In genomic region chr20:47206962-47207641, GRCh38 we compare ENCODE assay signal across 20 cellular contexts.
DNase-seq lines count a peak whose midpoint lies in the region; ATAC-seq and TF ChIP-seq lines count a peak whose summit lies in the region.
"Had no signal": no experiment of that assay in that cellular context is flagged by ENCODE, and none has a peak within 500 bp of the region (broad histone marks: within the 10 kb centered on the region; RNA-seq: fewer than 3 reads in every experiment).

No MANE protein-coding gene starts in this region.

- H3K9me3 ChIP-seq in BLaER1: peaks cover 9% of the 10 kb centered on the region; the same call in 1 of the 2 replicates
- H3K9me3 ChIP-seq in WERI-Rb-1 (ENCODE audit: severe bottlenecking): no peaks in the 10 kb centered on the region
- H3K9me3 ChIP-seq in mesodermal cell (ENCODE audit: control insufficient read depth, low read length): no peaks in the 10 kb centered on the region
- H3K9me3 ChIP-seq in trophoblast cell (ENCODE audit: insufficient read depth, low read depth, low read length): no peaks in the 10 kb centered on the region
- H3K9me3 ChIP-seq: colonic mucosa, transverse colon had no signal

- H3K27ac Mint-ChIP-seq in HFFc6: peak overlapping the region; percentile 12; the same call in 1 of the 2 replicates
- H3K27ac Mint-ChIP-seq: activated CD4-positive, alpha-beta memory T cell treated with anti-CD3 and anti-CD28 coated beads, Interleukin-2, amount 10 ng/mL, durations not matched to agents 7 days and 5 days; T-cell had no signal

- no peak overlapping the region for H2AK5ac ChIP-seq in trophoblast cell (ENCODE audit: low read length)

- no peak overlapping the region for H3K23ac ChIP-seq in trophoblast cell (ENCODE audit: low read length)

- no peak overlapping the region for H3K4ac ChIP-seq in trophoblast cell (ENCODE audit: low read depth, low read length)

- H3K14ac ChIP-seq in trophoblast cell (ENCODE audit: low read length): no peak overlapping the region

- H3K79me1 ChIP-seq in trophoblast cell (ENCODE audit: low read length): no peaks in the 10 kb centered on the region

- H3K36me3 Mint-ChIP-seq in HFFc6 (ENCODE audit: low read depth): peaks cover 12% of the 10 kb centered on the region; the same call in 1 of the 2 replicates

- no peak overlapping the region for H4K12ac ChIP-seq in trophoblast cell (ENCODE audit: low read depth, low read length)

- H3K27ac ChIP-seq in BLaER1 (peak overlapping the region; percentile 36), WERI-Rb-1 (peak overlapping the region; percentile 48), mesodermal cell (ENCODE audit: low read depth, low read length, severe bottlenecking) (peak overlapping the region; percentile 45), trophoblast cell (ENCODE audit: low read depth, low read length) (no peak overlapping the region)
- H3K27ac ChIP-seq: colonic mucosa, GM23248, transverse colon had no signal

- H3K18ac ChIP-seq in trophoblast cell (ENCODE audit: low read length): no peak overlapping the region

- peaks cover 5% of the 10 kb centered on the region for H3K27me3 Mint-ChIP-seq in HFFc6 (ENCODE audit: insufficient read depth)
- H3K27me3 Mint-ChIP-seq: activated CD4-positive, alpha-beta memory T cell treated with anti-CD3 and anti-CD28 coated beads, Interleukin-2, amount 10 ng/mL, durations not matched to agents 7 days and 5 days; T-cell had no signal

- H2BK5ac ChIP-seq in trophoblast cell (ENCODE audit: low read depth, low read length, poor library complexity): no peak overlapping the region

- no peak overlapping the region for H3K4me3 Mint-ChIP-seq in HFFc6
- H3K4me3 Mint-ChIP-seq: activated CD4-positive, alpha-beta memory T cell treated with anti-CD3 and anti-CD28 coated beads, Interleukin-2, amount 10 ng/mL, durations not matched to agents 7 days and 5 days; activated T-cell treated with anti-CD3 and anti-CD28 coated beads, Interleukin-2, amount 50 U/mL, for 4 hours; CD8-positive, alpha-beta T cell; T-cell had no signal

- H3K36me3 ChIP-seq in BLaER1 (peaks cover 44% of the 10 kb centered on the region), WERI-Rb-1 (peaks cover 30% of the 10 kb centered on the region), mesodermal cell (ENCODE audit: control insufficient read depth, insufficient read depth, low read length) (peaks cover 48% of the 10 kb centered on the region), trophoblast cell (ENCODE audit: control insufficient read depth in 1 of 2, insufficient read depth in 2 of 2, low read length in 2 of 2) (peaks cover 27 to 34% of the 10 kb centered on the region in 2 experiments)

- H3K4me3 ChIP-seq in BLaER1 (no peak overlapping the region), WERI-Rb-1 (ENCODE audit: low read depth, low read length) (no peak overlapping the region), mesodermal cell (ENCODE audit: extremely low read depth, insufficient read depth, low read length, poor library complexity, severe bottlenecking) (no peak overlapping the region), trophoblast cell (ENCODE audit: low read depth, low read length) (no peak overlapping the region)
- H3K4me3 ChIP-seq: colonic mucosa, GM23248, transverse colon had no signal

- H3K27me3 ChIP-seq in BLaER1 (no peaks in the 10 kb centered on the region), WERI-Rb-1 (ENCODE audit: insufficient read depth, low read depth, severe bottlenecking) (no peaks in the 10 kb centered on the region), trophoblast cell (ENCODE audit: insufficient read depth, low read length) (no peaks in the 10 kb centered on the region)
- H3K27me3 ChIP-seq: colonic mucosa, transverse colon had no signal

- peaks cover 60% of the 10 kb centered on the region for H4K20me1 ChIP-seq in BLaER1

- TF ChIP-seq CTCF in HFFc6 (IDR thresholded peaks at IDR 0.05) (no peak), WERI-Rb-1 (IDR thresholded peaks at IDR 0.05; ENCODE audit: low read depth, low read length) (no peak)

- H4K91ac ChIP-seq in trophoblast cell (ENCODE audit: low read depth, low read length): no peak overlapping the region

- no peak for ATAC-seq in GM21529 (IDR thresholded peaks at IDR 0.05; ENCODE audit: unreplicated experiment)
- ATAC-seq: activated naive CD4-positive, alpha-beta T cell treated with anti-CD3 and anti-CD28 coated beads, Interleukin-2, amount 50 U/mL, for 72 hours; activated T-cell treated with anti-CD3 and anti-CD28 coated beads, Interleukin-2, amount 50 U/mL, for 4 hours; CD8-positive, alpha-beta T cell had no signal

- H3K79me2 ChIP-seq in trophoblast cell (ENCODE audit: control insufficient read depth, insufficient read depth, low read length, poor library complexity): no peaks in the 10 kb centered on the region

- H2BK12ac ChIP-seq in trophoblast cell (ENCODE audit: low read length): no peak overlapping the region

- H2AFZ ChIP-seq in trophoblast cell (ENCODE audit: insufficient read depth, low read length, poor library complexity): no peak overlapping the region
- H2AFZ ChIP-seq: GM23248 had no signal

- DNase-seq in HFFc6: no peak
- DNase-seq in WERI-Rb-1: peak; percentile 21
- no peak for DNase-seq in NK-92 (lab: John Stamatoyannopoulos, UW; ENCODE audit: unreplicated experiment)
- no peak for DNase-seq in trophoblast cell
- no peak for DNase-seq in HuH-7 (ENCODE audit: low spot score)
- DNase-seq: activated CD4-positive, alpha-beta memory T cell treated with anti-CD3 and anti-CD28 coated beads, Interleukin-2, amount 10 ng/mL, durations not matched to agents 7 days and 5 days; activated T-cell treated with anti-CD3 and anti-CD28 coated beads, Interleukin-2, amount 50 U/mL, for 4 hours; CD8-positive, alpha-beta T cell; colonic mucosa; DND-41; GM23248; hippocampal formation; NCI-H2171; NCI-H748 treated with DMSO at 0.1 percent for 48 hours; T-cell; transverse colon had no signal

- H3K9me3 Mint-ChIP-seq in HFFc6: no peaks in the 10 kb centered on the region
- H3K9me3 Mint-ChIP-seq: activated CD4-positive, alpha-beta memory T cell treated with anti-CD3 and anti-CD28 coated beads, Interleukin-2, amount 10 ng/mL, durations not matched to agents 7 days and 5 days; activated naive CD4-positive, alpha-beta T cell treated with anti-CD3 and anti-CD28 coated beads, Interleukin-2, amount 50 U/mL, for 72 hours; activated T-cell treated with anti-CD3 and anti-CD28 coated beads, Interleukin-2, amount 50 U/mL, for 4 hours; CD8-positive, alpha-beta T cell; T-cell had no signal

- 69 to 86% methylated on average over 3 to 5 of the region's 9 CpGs for WGBS in mesodermal cell (ENCODE audit: insufficient coverage in 2 of 2), 2 experiments
- no CpG with 5 or more reads among the region's 9 CpGs for WGBS in trophoblast cell (ENCODE audit: extremely low coverage, insufficient coverage, insufficient read length)

- H3K4me2 ChIP-seq in BLaER1 (peak overlapping the region; percentile 49), trophoblast cell (ENCODE audit: low read length) (no peak overlapping the region)

- H3K4me1 ChIP-seq in BLaER1: peaks cover 66% of the 10 kb centered on the region
- no peaks in the 10 kb centered on the region for H3K4me1 ChIP-seq in mesodermal cell (ENCODE audit: control insufficient read depth, insufficient read depth, low read length, poor library complexity, severe bottlenecking)
- peaks cover 5 to 15% of the 10 kb centered on the region in 2 experiments for H3K4me1 ChIP-seq in trophoblast cell (ENCODE audit: control insufficient read depth in 1 of 2, insufficient read depth in 2 of 2, low read length in 2 of 2)
- H3K4me1 ChIP-seq: colonic mucosa, transverse colon had no signal

- H4K8ac ChIP-seq in trophoblast cell (ENCODE audit: low read depth, low read length): no peak overlapping the region

- no peak overlapping the region for H2BK120ac ChIP-seq in trophoblast cell (ENCODE audit: insufficient read depth, low read length, poor library complexity)

- H3K9ac ChIP-seq in BLaER1 (0 out of 2 replicates have a peak overlapping the region, but pooled peaks have one; percentile 7), trophoblast cell (ENCODE audit: low read length) (no peak overlapping the region)
- H3K9ac ChIP-seq: GM23248 had no signal

- peaks cover 20% of the 10 kb centered on the region for H3K4me1 Mint-ChIP-seq in HFFc6 (ENCODE audit: low read depth)
- H3K4me1 Mint-ChIP-seq: activated CD4-positive, alpha-beta memory T cell treated with anti-CD3 and anti-CD28 coated beads, Interleukin-2, amount 10 ng/mL, durations not matched to agents 7 days and 5 days had no signal
